ENCODE assay signal across 1 cellular context in the genomic region with DNA sequence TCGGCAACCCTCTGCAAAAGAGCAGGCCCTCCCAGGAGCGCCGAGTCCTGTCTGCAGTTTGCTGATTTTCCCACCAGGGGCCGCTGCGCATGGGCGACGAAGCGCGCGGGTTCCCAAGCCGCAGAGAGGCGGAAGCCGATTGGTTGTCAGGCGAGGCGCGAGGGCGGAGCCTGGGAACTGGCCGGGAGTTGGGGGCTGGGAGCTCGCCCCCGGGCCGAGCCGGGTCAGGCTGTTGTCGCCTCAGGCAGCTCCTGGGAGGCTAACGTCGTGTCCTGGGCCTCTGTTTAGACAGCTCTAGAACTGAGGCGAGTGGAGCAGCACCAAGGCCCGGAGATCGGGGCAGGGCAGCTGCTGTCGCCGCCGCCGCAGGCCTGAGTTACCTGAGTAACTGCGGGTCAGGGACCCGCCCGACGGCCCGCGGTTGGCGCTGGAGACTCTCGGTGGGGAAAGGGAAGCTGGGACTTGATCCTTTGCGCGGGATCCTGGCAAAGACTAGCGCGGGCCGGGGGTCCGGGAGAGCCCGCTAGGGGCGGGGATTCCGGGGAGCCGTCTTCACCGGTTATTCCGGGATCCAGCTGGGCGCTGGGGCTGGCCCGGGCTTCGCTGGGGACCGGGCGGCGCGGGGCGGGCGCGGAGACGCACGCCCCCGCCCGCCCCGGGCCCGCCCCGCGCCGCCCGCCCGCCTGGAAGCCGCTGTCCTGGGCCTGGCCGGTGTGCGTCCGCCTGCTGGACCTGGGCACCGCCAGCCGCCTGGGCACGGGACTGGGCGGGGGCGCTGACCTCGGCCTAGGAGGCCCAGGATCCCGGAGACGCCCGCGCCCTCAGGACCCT.
TF ChIP-seq lines count a peak whose summit lies in the region.

A gene (plus strand): TSS at position 688 of the 831 bp plus-strand sequence. CDS start 607 bp downstream, outside the sequence.

TF ChIP-seq in HEK293, 187 proteins besides CTCF, POLR2A, EP300 and RAD21 (continued from another document):
- TF ChIP-seq, protein P1, sequence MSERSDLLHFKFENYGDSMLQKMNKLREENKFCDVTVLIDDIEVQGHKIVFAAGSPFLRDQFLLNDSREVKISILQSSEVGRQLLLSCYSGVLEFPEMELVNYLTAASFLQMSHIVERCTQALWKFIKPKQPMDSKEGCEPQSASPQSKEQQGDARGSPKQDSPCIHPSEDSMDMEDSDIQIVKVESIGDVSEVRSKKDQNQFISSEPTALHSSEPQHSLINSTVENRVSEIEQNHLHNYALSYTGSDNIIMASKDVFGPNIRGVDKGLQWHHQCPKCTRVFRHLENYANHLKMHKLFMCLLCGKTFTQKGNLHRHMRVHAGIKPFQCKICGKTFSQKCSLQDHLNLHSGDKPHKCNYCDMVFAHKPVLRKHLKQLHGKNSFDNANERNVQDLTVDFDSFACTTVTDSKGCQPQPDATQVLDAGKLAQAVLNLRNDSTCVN (tag by site-specific recombination; optimal IDR thresholded peaks at IDR 0.05) = peak; percentile 76
- TF ChIP-seq SP7 (tag by site-specific recombination; IDR thresholded peaks at IDR 0.05) = peak; percentile 37; the same call in 1 of the 2 replicates
- TF ChIP-seq ZNF394 (tag by site-specific recombination; IDR thresholded peaks at IDR 0.05; ENCODE audit: borderline replicate concordance) = peak; percentile 32; the same call in 1 of the 2 replicates
- TF ChIP-seq KLF9 (tag by site-specific recombination; IDR thresholded peaks at IDR 0.05; ENCODE audit: low read depth) = 0 out of 2 replicates have a peak, but pooled peaks have one; percentile 11
- TF ChIP-seq ZBTB17 (tag by site-specific recombination; IDR thresholded peaks at IDR 0.05) = peak; percentile 98
- TF ChIP-seq ZIC2 (tag by site-specific recombination; IDR thresholded peaks at IDR 0.05) = peak; percentile 36
- peak; percentile 67; the same call in 1 of the 2 replicates for TF ChIP-seq KLF8 (tag by site-specific recombination; IDR thresholded peaks at IDR 0.05)
- TF ChIP-seq TCF7L2 (IDR thresholded peaks at IDR 0.05; ENCODE audit: borderline replicate concordance, low read depth, low read length) = no peak
- no peak for TF ChIP-seq ZNF214 (tag by site-specific recombination; IDR thresholded peaks at IDR 0.05; ENCODE audit: borderline replicate concordance)
- TF ChIP-seq ZNF423 (tag by site-specific recombination; IDR thresholded peaks at IDR 0.05) = 0 out of 2 replicates have a peak, but pooled peaks have one; percentile 40
- TF ChIP-seq ZFP37 (tag by site-specific recombination; IDR thresholded peaks at IDR 0.05) = 0 out of 2 replicates have a peak, but pooled peaks have one; percentile 15
- TF ChIP-seq ZNF677 (tag by site-specific recombination; IDR thresholded peaks at IDR 0.05) = no peak
- TF ChIP-seq ZNF335 (tag by site-specific recombination; conservative IDR thresholded peaks at IDR 0.05) = peak; percentile 89
- peak; percentile 85 for TF ChIP-seq SP2 (tag by site-specific recombination; IDR thresholded peaks at IDR 0.05)
- TF ChIP-seq ZNF830 (tag by site-specific recombination; IDR thresholded peaks at IDR 0.05; ENCODE audit: low read depth) = no peak
- peak; percentile 81 for TF ChIP-seq ZBTB20 (tag by site-specific recombination; IDR thresholded peaks at IDR 0.05)
- TF ChIP-seq, protein P2, sequence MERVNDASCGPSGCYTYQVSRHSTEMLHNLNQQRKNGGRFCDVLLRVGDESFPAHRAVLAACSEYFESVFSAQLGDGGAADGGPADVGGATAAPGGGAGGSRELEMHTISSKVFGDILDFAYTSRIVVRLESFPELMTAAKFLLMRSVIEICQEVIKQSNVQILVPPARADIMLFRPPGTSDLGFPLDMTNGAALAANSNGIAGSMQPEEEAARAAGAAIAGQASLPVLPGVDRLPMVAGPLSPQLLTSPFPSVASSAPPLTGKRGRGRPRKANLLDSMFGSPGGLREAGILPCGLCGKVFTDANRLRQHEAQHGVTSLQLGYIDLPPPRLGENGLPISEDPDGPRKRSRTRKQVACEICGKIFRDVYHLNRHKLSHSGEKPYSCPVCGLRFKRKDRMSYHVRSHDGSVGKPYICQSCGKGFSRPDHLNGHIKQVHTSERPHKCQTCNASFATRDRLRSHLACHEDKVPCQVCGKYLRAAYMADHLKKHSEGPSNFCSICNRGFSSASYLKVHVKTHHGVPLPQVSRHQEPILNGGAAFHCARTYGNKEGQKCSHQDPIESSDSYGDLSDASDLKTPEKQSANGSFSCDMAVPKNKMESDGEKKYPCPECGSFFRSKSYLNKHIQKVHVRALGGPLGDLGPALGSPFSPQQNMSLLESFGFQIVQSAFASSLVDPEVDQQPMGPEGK (tag by site-specific recombination; IDR thresholded peaks at IDR 0.05) = peak; percentile 93
- 0 out of 2 replicates have a peak, but pooled peaks have one; percentile 26 for TF ChIP-seq BCL11A (tag by site-specific recombination; IDR thresholded peaks at IDR 0.05; ENCODE audit: low read depth)
- peak; percentile 22; the same call in 1 of the 2 replicates for TF ChIP-seq ZNF843 (tag by site-specific recombination; IDR thresholded peaks at IDR 0.05)
- TF ChIP-seq, protein P3, sequence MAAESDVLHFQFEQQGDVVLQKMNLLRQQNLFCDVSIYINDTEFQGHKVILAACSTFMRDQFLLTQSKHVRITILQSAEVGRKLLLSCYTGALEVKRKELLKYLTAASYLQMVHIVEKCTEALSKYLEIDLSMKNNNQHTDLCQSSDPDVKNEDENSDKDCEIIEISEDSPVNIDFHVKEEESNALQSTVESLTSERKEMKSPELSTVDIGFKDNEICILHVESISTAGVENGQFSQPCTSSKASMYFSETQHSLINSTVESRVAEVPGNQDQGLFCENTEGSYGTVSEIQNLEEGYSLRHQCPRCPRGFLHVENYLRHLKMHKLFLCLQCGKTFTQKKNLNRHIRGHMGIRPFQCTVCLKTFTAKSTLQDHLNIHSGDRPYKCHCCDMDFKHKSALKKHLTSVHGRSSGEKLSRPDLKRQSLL (tag by site-specific recombination; IDR thresholded peaks at IDR 0.05) = peak; percentile 50; the same call in 1 of the 2 replicates
- no peak for TF ChIP-seq MYNN (tag by site-specific recombination; IDR thresholded peaks at IDR 0.05; ENCODE audit: borderline replicate concordance)
- 0 out of 2 replicates have a peak, but pooled peaks have one; percentile 26 for TF ChIP-seq KLF10 (tag by site-specific recombination; IDR thresholded peaks at IDR 0.05)
- TF ChIP-seq ZFP3 (tag by site-specific recombination; IDR thresholded peaks at IDR 0.05; ENCODE audit: low read depth) = no peak
- TF ChIP-seq ZBTB21 (tag by site-specific recombination; IDR thresholded peaks at IDR 0.05) = no peak
- peak; percentile 67; the same call in 1 of the 2 replicates for TF ChIP-seq BCL11B (tag by site-specific recombination; IDR thresholded peaks at IDR 0.05; ENCODE audit: low read depth)
- no peak for TF ChIP-seq ZNF416 (tag by site-specific recombination; IDR thresholded peaks at IDR 0.05)
- TF ChIP-seq ZBTB8A (tag by site-specific recombination; IDR thresholded peaks at IDR 0.05) = peak; percentile 60
- peak; percentile 51; the same call in 1 of the 2 replicates for TF ChIP-seq ZNF660 (tag by site-specific recombination; IDR thresholded peaks at IDR 0.05)
- TF ChIP-seq ZXDB (tag by site-specific recombination; IDR thresholded peaks at IDR 0.05) = 0 out of 2 replicates have a peak, but pooled peaks have one; percentile 16
- TF ChIP-seq ZNF654 (tag by site-specific recombination; IDR thresholded peaks at IDR 0.05; ENCODE audit: low read depth) = peak; percentile 61
- TF ChIP-seq, protein P4, sequence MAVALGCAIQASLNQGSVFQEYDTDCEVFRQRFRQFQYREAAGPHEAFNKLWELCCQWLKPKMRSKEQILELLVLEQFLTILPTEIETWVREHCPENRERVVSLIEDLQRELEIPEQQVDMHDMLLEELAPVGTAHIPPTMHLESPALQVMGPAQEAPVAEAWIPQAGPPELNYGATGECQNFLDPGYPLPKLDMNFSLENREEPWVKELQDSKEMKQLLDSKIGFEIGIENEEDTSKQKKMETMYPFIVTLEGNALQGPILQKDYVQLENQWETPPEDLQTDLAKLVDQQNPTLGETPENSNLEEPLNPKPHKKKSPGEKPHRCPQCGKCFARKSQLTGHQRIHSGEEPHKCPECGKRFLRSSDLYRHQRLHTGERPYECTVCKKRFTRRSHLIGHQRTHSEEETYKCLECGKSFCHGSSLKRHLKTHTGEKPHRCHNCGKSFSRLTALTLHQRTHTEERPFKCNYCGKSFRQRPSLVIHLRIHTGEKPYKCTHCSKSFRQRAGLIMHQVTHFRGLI (tag by site-specific recombination; IDR thresholded peaks at IDR 0.05) = peak; percentile 72
- no peak for TF ChIP-seq ZNF341 (tag by site-specific recombination; IDR thresholded peaks at IDR 0.05; ENCODE audit: low read depth)
- TF ChIP-seq, protein P5, sequence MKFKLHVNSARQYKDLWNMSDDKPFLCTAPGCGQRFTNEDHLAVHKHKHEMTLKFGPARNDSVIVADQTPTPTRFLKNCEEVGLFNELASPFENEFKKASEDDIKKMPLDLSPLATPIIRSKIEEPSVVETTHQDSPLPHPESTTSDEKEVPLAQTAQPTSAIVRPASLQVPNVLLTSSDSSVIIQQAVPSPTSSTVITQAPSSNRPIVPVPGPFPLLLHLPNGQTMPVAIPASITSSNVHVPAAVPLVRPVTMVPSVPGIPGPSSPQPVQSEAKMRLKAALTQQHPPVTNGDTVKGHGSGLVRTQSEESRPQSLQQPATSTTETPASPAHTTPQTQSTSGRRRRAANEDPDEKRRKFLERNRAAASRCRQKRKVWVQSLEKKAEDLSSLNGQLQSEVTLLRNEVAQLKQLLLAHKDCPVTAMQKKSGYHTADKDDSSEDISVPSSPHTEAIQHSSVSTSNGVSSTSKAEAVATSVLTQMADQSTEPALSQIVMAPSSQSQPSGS (tag by site-specific recombination; IDR thresholded peaks at IDR 0.05; ENCODE audit: low read depth) = no peak
- TF ChIP-seq GLIS2 (tag by site-specific recombination; IDR thresholded peaks at IDR 0.05) = peak; percentile 56
- peak; percentile 53; the same call in 1 of the 2 replicates for TF ChIP-seq ZFHX2 (tag by site-specific recombination; conservative IDR thresholded peaks at IDR 0.05)
- peak; percentile 73 for TF ChIP-seq ZEB2 (tag by site-specific recombination; IDR thresholded peaks at IDR 0.05)
- peak; percentile 79; the same call in 1 of the 2 replicates for TF ChIP-seq ZNF777 (tag by site-specific recombination; IDR thresholded peaks at IDR 0.05; ENCODE audit: borderline replicate concordance)
- no peak for TF ChIP-seq ZNF791 (tag by site-specific recombination; IDR thresholded peaks at IDR 0.05)
- 0 out of 2 replicates have a peak, but pooled peaks have one; percentile 9 for TF ChIP-seq TRIM28 (IDR thresholded peaks at IDR 0.05; ENCODE audit: borderline replicate concordance, low read length)
- peak; percentile 32; the same call in 1 of the 2 replicates for TF ChIP-seq GLIS1 (tag by site-specific recombination; IDR thresholded peaks at IDR 0.05)
- peak; percentile 90 for TF ChIP-seq ZNF2 (tag by site-specific recombination; IDR thresholded peaks at IDR 0.05)
- TF ChIP-seq IKZF3 (tag by site-specific recombination; IDR thresholded peaks at IDR 0.05) = 0 out of 2 replicates have a peak, but pooled peaks have one; percentile 33
- peak; percentile 46; the same call in 1 of the 2 replicates for TF ChIP-seq KLF1 (tag by site-specific recombination; IDR thresholded peaks at IDR 0.05)
- peak; percentile 71; the same call in 1 of the 2 replicates for TF ChIP-seq ZNF76 (tag by site-specific recombination; IDR thresholded peaks at IDR 0.05; ENCODE audit: borderline replicate concordance, low read depth)
- TF ChIP-seq ZNF561 (tag by site-specific recombination; IDR thresholded peaks at IDR 0.05; ENCODE audit: borderline replicate concordance) = 0 out of 2 replicates have a peak, but pooled peaks have one; percentile 17
- TF ChIP-seq ZNF501 (tag by site-specific recombination; IDR thresholded peaks at IDR 0.05) = peak; percentile 47; the same call in 1 of the 2 replicates
- 0 out of 2 replicates have a peak, but pooled peaks have one; percentile 32 for TF ChIP-seq EGR2 (tag by site-specific recombination; IDR thresholded peaks at IDR 0.05; ENCODE audit: low read depth)
- peak; percentile 63 for TF ChIP-seq SP3 (tag by site-specific recombination; IDR thresholded peaks at IDR 0.05)
- TF ChIP-seq ZBTB48 (tag by site-specific recombination; IDR thresholded peaks at IDR 0.05) = peak; percentile 33; the same call in 1 of the 2 replicates
- TF ChIP-seq WT1 (tag by site-specific recombination; IDR thresholded peaks at IDR 0.05) = no peak
